9 cellular contexts compared by ENCODE assay signal in the genomic region with DNA sequence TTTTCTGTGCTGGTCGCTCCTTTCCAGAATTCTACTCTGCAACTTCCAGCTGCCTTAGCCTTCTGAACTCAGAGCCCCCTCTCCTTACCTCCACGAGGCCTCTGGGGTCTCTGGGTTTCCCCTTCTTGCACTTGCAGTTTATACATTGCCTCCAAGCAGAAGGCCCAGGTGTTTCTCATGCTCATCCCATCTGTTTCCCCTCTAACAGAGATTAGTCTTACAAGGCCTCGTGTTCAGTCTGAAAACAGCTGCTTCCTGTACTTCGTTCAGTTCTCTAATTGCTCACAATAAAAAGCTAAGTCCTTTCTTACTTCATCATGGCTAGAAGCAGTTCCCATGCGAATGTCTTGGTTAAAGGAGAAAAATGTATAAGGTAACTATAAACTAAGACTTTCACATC.
A peak's percentile ranks its signal among the peaks of the same experiment; 100 is the strongest.
DNase-seq lines count a peak whose midpoint lies in the region; ATAC-seq and TF ChIP-seq lines count a peak whose summit lies in the region.
"Had no signal": no experiment of that assay in that cellular context is flagged by ENCODE, and none has a peak within 500 bp of the region (broad histone marks: within the 10 kb centered on the region; RNA-seq: fewer than 3 reads in every experiment).

No MANE protein-coding gene starts in this region.

- ATAC-seq in GM18517 (IDR thresholded peaks at IDR 0.05; ENCODE audit: unreplicated experiment) (peak; percentile 62), HG02840 (IDR thresholded peaks at IDR 0.05; ENCODE audit: low FRiP score, unreplicated experiment) (peak; percentile 70), naive B cell (ENCODE audit: low read depth in 2 of 2) (peak; percentile 89), GM18520 (IDR thresholded peaks at IDR 0.05; ENCODE audit: unreplicated experiment) (no peak)
- ATAC-seq in activated CD4-positive, alpha-beta T cell treated with anti-CD3 and anti-CD28 coated beads for 36 hours, result no peak

- H3K36me3 Mint-ChIP-seq in naive B cell, result peaks cover 0 to 11% of the 10 kb centered on the region in 2 donors
- H3K36me3 Mint-ChIP-seq in osteocyte (ENCODE audit: unreplicated experiment), result no peaks in the 10 kb centered on the region
- no peaks in the 10 kb centered on the region for H3K36me3 Mint-ChIP-seq in activated CD4-positive, alpha-beta T cell treated with anti-CD3 and anti-CD28 coated beads for 36 hours (ENCODE audit: low read depth)

- no peak overlapping the region for H2AFZ ChIP-seq in OCI-LY7 (ENCODE audit: low read length)

- H3K27me3 Mint-ChIP-seq in naive B cell (no peaks in the 10 kb centered on the region), osteocyte (ENCODE audit: unreplicated experiment) (no peaks in the 10 kb centered on the region)
- no peaks in the 10 kb centered on the region for H3K27me3 Mint-ChIP-seq in activated CD4-positive, alpha-beta T cell treated with anti-CD3 and anti-CD28 coated beads for 36 hours
- H3K27me3 Mint-ChIP-seq: activated naive CD8-positive, alpha-beta T cell treated with anti-CD3 and anti-CD28 coated beads, Interleukin-2, amount 10 ng/mL, durations not matched to agents 7 days and 5 days had no signal

- H3K4me1 ChIP-seq in OCI-LY7 (ENCODE audit: insufficient read depth, low read length, poor library complexity, severe bottlenecking), result peaks cover 95% of the 10 kb centered on the region

- H3K9me3 Mint-ChIP-seq in naive B cell (peaks cover 0 to 10% (median 0%) of the 10 kb centered on the region in 7 donors), osteocyte (ENCODE audit: unreplicated experiment) (no peaks in the 10 kb centered on the region)
- H3K9me3 Mint-ChIP-seq in activated CD4-positive, alpha-beta T cell treated with anti-CD3 and anti-CD28 coated beads for 36 hours (ENCODE audit: low read depth), result peaks cover 2% of the 10 kb centered on the region
- H3K9me3 Mint-ChIP-seq: activated naive CD8-positive, alpha-beta T cell treated with anti-CD3 and anti-CD28 coated beads, Interleukin-2, amount 10 ng/mL, durations not matched to agents 7 days and 5 days had no signal

- peaks cover 42% of the 10 kb centered on the region for H3K36me3 ChIP-seq in OCI-LY7 (ENCODE audit: insufficient read depth, low read length)

- POLR2A ChIA-PET in OCI-LY7 (lab: Charles Lee), result interaction anchor here (0.6 to 1.5 kb wide), 19 partner anchors 9 to 867 kb away, joined by 3 to 17 read pairs (median 3); a partner anchor contains a TSS
- POLR2A ChIA-PET in activated CD4-positive, alpha-beta T cell treated with anti-CD3 and anti-CD28 coated beads for 36 hours (lab: Charles Lee), result no interaction called here

- H3K27ac ChIP-seq in OCI-LY7 (ENCODE audit: low read depth, low read length, poor library complexity, severe bottlenecking), result peak overlapping the region; percentile 99

- peak overlapping the region in 7 of 8 donors; percentile 40 to 89 (median 82) for H3K4me3 Mint-ChIP-seq in naive B cell
- H3K4me3 Mint-ChIP-seq in osteocyte (ENCODE audit: unreplicated experiment), result no peak overlapping the region
- no peak overlapping the region for H3K4me3 Mint-ChIP-seq in activated CD4-positive, alpha-beta T cell treated with anti-CD3 and anti-CD28 coated beads for 36 hours
- H3K4me3 Mint-ChIP-seq: activated naive CD8-positive, alpha-beta T cell treated with anti-CD3 and anti-CD28 coated beads, Interleukin-2, amount 10 ng/mL, durations not matched to agents 7 days and 5 days had no signal

- TF ChIP-seq CTCF in OCI-LY7 (conservative IDR thresholded peaks at IDR 0.05; ENCODE audit: low read length) (no peak), osteocyte (IDR thresholded peaks at IDR 0.05) (no peak)

- H3K27ac Mint-ChIP-seq in naive B cell, result peak overlapping the region; percentile 98 to 100 (median 98)
- H3K27ac Mint-ChIP-seq in osteocyte (ENCODE audit: unreplicated experiment), result no peak overlapping the region
- no peak overlapping the region for H3K27ac Mint-ChIP-seq in activated CD4-positive, alpha-beta T cell treated with anti-CD3 and anti-CD28 coated beads for 36 hours
- H3K27ac Mint-ChIP-seq: activated naive CD8-positive, alpha-beta T cell treated with anti-CD3 and anti-CD28 coated beads, Interleukin-2, amount 10 ng/mL, durations not matched to agents 7 days and 5 days had no signal

- DNase-seq in OCI-LY7 (ENCODE audit: low spot score) (peak; percentile 96), naive B cell (peak; percentile 82), osteocyte (ENCODE audit: extremely low spot score, unreplicated experiment) (no peak), posterior vena cava (ENCODE audit: low spot score) (no peak)
- no peak for DNase-seq in activated CD4-positive, alpha-beta T cell treated with anti-CD3 and anti-CD28 coated beads for 36 hours
- DNase-seq: activated naive CD8-positive, alpha-beta T cell treated with anti-CD3 and anti-CD28 coated beads, Interleukin-2, amount 10 ng/mL, durations not matched to agents 7 days and 5 days had no signal

- peaks cover 65% of the 10 kb centered on the region for H3K79me2 ChIP-seq in OCI-LY7 (ENCODE audit: insufficient read depth, low read depth, low read length)

- intact Hi-C loops in OCI-LY7 (cut with micrococcal nuclease; ENCODE audit: unreplicated experiment), result loop anchor here (1.0 to 10.0 kb wide), 6 partner anchors 8 to 272 kb away; a partner anchor contains a TSS
- intact Hi-C loops in activated CD4-positive, alpha-beta T cell treated with anti-CD3 and anti-CD28 coated beads for 36 hours (cut with DNase I, micrococcal nuclease), result no loop called here
- intact Hi-C loops in posterior vena cava (cut with DNase I), result no loop called here

- peaks cover 38 to 55% (median 39%) of the 10 kb centered on the region in 3 donors for H3K4me1 Mint-ChIP-seq in naive B cell
- H3K4me1 Mint-ChIP-seq in osteocyte (ENCODE audit: unreplicated experiment), result peaks cover 7% of the 10 kb centered on the region
- peaks cover 9% of the 10 kb centered on the region for H3K4me1 Mint-ChIP-seq in activated CD4-positive, alpha-beta T cell treated with anti-CD3 and anti-CD28 coated beads for 36 hours

- CTCF ChIA-PET in OCI-LY7 (lab: Charles Lee; ENCODE audit: unreplicated experiment), result interaction anchor here (0.7 to 1.1 kb wide), 2 partner anchors 48 to 189 kb away, joined by 3 to 4 read pairs; no protein-coding TSS in a partner anchor
- CTCF ChIA-PET in activated CD4-positive, alpha-beta T cell treated with anti-CD3 and anti-CD28 coated beads for 36 hours (lab: Charles Lee), result interaction anchor here (0.6 kb wide), 1 partner anchor 49 kb away, joined by 3 read pairs; no protein-coding TSS in a partner anchor

- peak overlapping the region; percentile 56 for H3K4me3 ChIP-seq in OCI-LY7 (ENCODE audit: low read depth, low read length, poor library complexity, severe bottlenecking)

- H4K20me1 ChIP-seq in OCI-LY7 (ENCODE audit: insufficient read depth, low read length), result no peaks in the 10 kb centered on the region

- peak overlapping the region; percentile 69 for H3K4me2 ChIP-seq in OCI-LY7 (ENCODE audit: low read length)

- no peaks in the 10 kb centered on the region for H3K9me2 ChIP-seq in OCI-LY7 (ENCODE audit: insufficient read depth, low read length)

- H3K9me3 ChIP-seq in OCI-LY7 (ENCODE audit: low read length), result peaks cover 9% of the 10 kb centered on the region; the same call in 1 of the 2 replicates

- BruUV-seq in OCI-LY7 (replicated peaks; lab: Mats Ljungman, UMichigan), result no TSS peak

Comparison
In these comparisons a context has a peak if more than half of its experiments do, and no peak if none do; other contexts are left out.
1. ATAC-seq: peak in GM18517 (single experiment), HG02840 (single experiment) and naive B cell (2 of 2); none in activated CD4-positive, alpha-beta T cell treated with anti-CD3 and anti-CD28 coated beads for 36 hours (single experiment) and GM18520 (single experiment).
2. DNase-seq: peak in OCI-LY7 (single experiment) and naive B cell (single experiment); none in osteocyte (single experiment), activated CD4-positive, alpha-beta T cell treated with anti-CD3 and anti-CD28 coated beads for 36 hours (single experiment) and posterior vena cava (single experiment).
3. H3K27ac Mint-ChIP-seq: peak in naive B cell (6 of 6); none in osteocyte (single experiment) and activated CD4-positive, alpha-beta T cell treated with anti-CD3 and anti-CD28 coated beads for 36 hours (single experiment).
4. H3K4me3 Mint-ChIP-seq: peak in naive B cell (7 of 8); none in osteocyte (single experiment) and activated CD4-positive, alpha-beta T cell treated with anti-CD3 and anti-CD28 coated beads for 36 hours (single experiment).